ENCODE assay signal across 22 cellular contexts in the genomic region with DNA sequence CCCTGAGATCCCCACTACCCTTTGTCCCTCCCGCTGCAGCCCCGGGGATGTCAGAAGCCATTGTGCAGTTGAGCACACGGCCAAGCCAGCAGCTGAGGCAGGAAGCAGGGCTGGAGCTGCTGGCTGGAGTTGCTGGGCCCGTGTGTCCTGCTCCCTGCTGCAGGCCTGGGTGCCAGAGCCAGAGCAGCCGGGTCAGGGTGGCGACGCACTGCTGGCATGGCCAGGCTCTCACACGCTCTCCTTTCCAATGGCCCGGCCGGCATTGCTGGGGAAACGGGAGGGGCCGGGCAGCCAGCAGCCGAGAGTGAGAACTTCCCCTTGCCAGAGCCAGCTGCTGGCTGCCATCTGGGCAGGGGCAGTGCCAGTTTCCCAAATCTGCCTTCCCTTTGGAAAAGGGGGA.
DNase-seq lines count a peak whose midpoint lies in the region; ATAC-seq and TF ChIP-seq lines count a peak whose summit lies in the region.
"Had no signal": no experiment of that assay in that cellular context is flagged by ENCODE, and none has a peak within 500 bp of the region (broad histone marks: within the 10 kb centered on the region; RNA-seq: fewer than 3 reads in every experiment).

No MANE protein-coding gene starts in this region.

- no peaks in the 10 kb centered on the region for H3K4me1 Mint-ChIP-seq in natural killer cell

- peaks cover 0 to 16% of the 10 kb centered on the region in 2 donors for H3K27me3 Mint-ChIP-seq in natural killer cell (ENCODE audit: low read depth in 2 of 2)

- peak; percentile 4 to 5 for DNase-seq in SHP77 (lab: John Stamatoyannopoulos, UW)
- DNase-seq in globus pallidus (ENCODE audit: low spot score) = peak; percentile 83
- peak; percentile 3 for DNase-seq in myocyte (ENCODE audit: low read depth)
- DNase-seq in natural killer cell = no peak
- DNase-seq in NCI-H1092 treated with DMSO at 0.1 percent for 48 hours (lab: John Stamatoyannopoulos, UW) = no peak
- DNase-seq: activated CD4-positive, alpha-beta T cell treated with anti-CD3 and anti-CD28 coated beads, Interleukin-2, amount 50 U/mL, for 48 hours; activated T-cell treated with anti-CD3 and anti-CD28 coated beads, Interleukin-2, amount 50 U/mL, for 4 hours; AML-193; Calu3; effector CD4-positive, alpha-beta T cell; esophagus squamous epithelium; GF-D8; kidney; mucosa of descending colon; NCI-H2081 treated with DMSO at 0.1 percent for 48 hours; NCI-H69; ovary; Peyer's patch had no signal

- peaks cover 0 to 3% of the 10 kb centered on the region in 2 donors for H3K9me3 Mint-ChIP-seq in natural killer cell
- H3K9me3 Mint-ChIP-seq: activated T-cell treated with anti-CD3 and anti-CD28 coated beads, Interleukin-2, amount 50 U/mL, for 4 hours had no signal

- ATAC-seq in natural killer cell = no peak
- ATAC-seq in HG02623 (IDR thresholded peaks at IDR 0.05; ENCODE audit: unreplicated experiment) = no peak
- no peak for ATAC-seq in HG02610 (IDR thresholded peaks at IDR 0.05; ENCODE audit: unreplicated experiment)
- ATAC-seq: activated naive CD4-positive, alpha-beta T cell treated with anti-CD3 and anti-CD28 coated beads, Interleukin-2, amount 50 U/mL, for 72 hours; activated T-cell treated with anti-CD3 and anti-CD28 coated beads, Interleukin-2, amount 50 U/mL, for 4 hours; mucosa of descending colon had no signal

- no peak overlapping the region for H3K4me3 Mint-ChIP-seq in natural killer cell
- H3K4me3 Mint-ChIP-seq: activated T-cell treated with anti-CD3 and anti-CD28 coated beads, Interleukin-2, amount 50 U/mL, for 4 hours; IgD-negative memory B cell had no signal

- H3K27ac Mint-ChIP-seq in natural killer cell = no peak overlapping the region
- H3K27ac Mint-ChIP-seq: IgD-negative memory B cell had no signal

- H3K36me3 Mint-ChIP-seq in natural killer cell = no peaks in the 10 kb centered on the region
- H3K36me3 Mint-ChIP-seq: activated naive CD4-positive, alpha-beta T cell treated with anti-CD3 and anti-CD28 coated beads, Interleukin-2, amount 50 U/mL, for 72 hours; IgD-negative memory B cell had no signal

- intact Hi-C loops in natural killer cell (cut with micrococcal nuclease) = no loop called here

- no peak for TF ChIP-seq CTCF in natural killer cell (IDR thresholded peaks at IDR 0.05)

Comparison
In these comparisons a context has a peak if more than half of its experiments do, and no peak if none do; other contexts are left out.
1. DNase-seq: peak in SHP77 (2 of 2), globus pallidus (single experiment) and myocyte (single experiment); none in natural killer cell (single experiment) and NCI-H1092 treated with DMSO at 0.1 percent for 48 hours (single experiment).